In genomic region chr15:55619783-55620182, GRCh38 we compare ENCODE assay signal across 17 cellular contexts. TPM values are rescaled to one million over a fixed set of nuclear protein-coding genes. Genes with fewer than 3 reads are reported as not detected.
A peak's percentile ranks its signal among the peaks of the same experiment; 100 is the strongest.
DNase-seq lines count a peak whose midpoint lies in the region; TF ChIP-seq lines count a peak whose summit lies in the region.
"Had no signal": no experiment of that assay in that cellular context is flagged by ENCODE, and none has a peak within 500 bp of the region (broad histone marks: within the 10 kb centered on the region; RNA-seq: fewer than 3 reads in every experiment).

No MANE protein-coding gene starts in this region.

- H3K4me1 Mint-ChIP-seq in endodermal cell: peaks cover 50% of the 10 kb centered on the region
- H3K4me1 Mint-ChIP-seq in progenitor cell of endocrine pancreas (ENCODE audit: low read depth): peaks cover 12% of the 10 kb centered on the region
- H3K4me1 Mint-ChIP-seq: CD14-positive monocyte had no signal

- H3K27ac ChIP-seq in endodermal cell (ENCODE audit: low read depth, low read length) (no peak overlapping the region), stomach (no peak overlapping the region)
- H3K27ac ChIP-seq: 22Rv1 had no signal

- no peak overlapping the region for H3K27ac Mint-ChIP-seq in endodermal cell
- H3K27ac Mint-ChIP-seq in progenitor cell of endocrine pancreas: peak overlapping the region; percentile 39
- H3K27ac Mint-ChIP-seq: CD14-positive monocyte; CD8-positive, alpha-beta T cell; H9 had no signal

- H3K4me1 ChIP-seq in endodermal cell (ENCODE audit: control insufficient read depth, insufficient read depth, low read length) (peaks cover 17% of the 10 kb centered on the region), stomach (no peaks in the 10 kb centered on the region)

- TF ChIP-seq POLR2A in stomach (IDR thresholded peaks at IDR 0.05): no peak

- intact Hi-C loops in stomach (cut with DNase I; ENCODE audit: low total_unique reads): no loop called here

- WGBS in endodermal cell (ENCODE audit: insufficient coverage in 1 of 2, insufficient read length in 1 of 2), 2 experiments: 89 to 100% methylated on average over 3 to 6 of the region's 6 CpGs
- 79 to 85% (median 82%) methylated on average over 6 of the region's 6 CpGs for WGBS in stomach, 5 donors

- H3K9me3 ChIP-seq in endodermal cell (ENCODE audit: control insufficient read depth, low read length) (no peaks in the 10 kb centered on the region), stomach (no peaks in the 10 kb centered on the region)

- no peak for TF ChIP-seq EP300 in stomach (IDR thresholded peaks at IDR 0.05)

- no peaks in the 10 kb centered on the region for H3K36me3 Mint-ChIP-seq in endodermal cell (ENCODE audit: low read depth)
- H3K36me3 Mint-ChIP-seq in progenitor cell of endocrine pancreas (ENCODE audit: insufficient read depth): peaks cover 25% of the 10 kb centered on the region
- H3K36me3 Mint-ChIP-seq: CD14-positive monocyte; CD8-positive, alpha-beta T cell had no signal

- DNase-seq in NCI-H2171 treated with DMSO at 0.1 percent for 48 hours (lab: John Stamatoyannopoulos, UW) (peak; percentile 9), NCI-H2171 (lab: John Stamatoyannopoulos, UW) (no peak), RPMI8226 (peak; percentile 24), endodermal cell (peak; percentile 59), progenitor cell of endocrine pancreas (ENCODE audit: low spot score, unreplicated experiment) (no peak), stomach (no peak), T-helper 9 cell (no peak), NCI-H2107 treated with DMSO at 0.1 percent for 48 hours (lab: John Stamatoyannopoulos, UW; ENCODE audit: unreplicated experiment) (no peak)
- DNase-seq: CD8-positive, alpha-beta T cell; COR-L47; DMS153; DMS79 treated with DMSO at 0.1 percent for 48 hours; EL; GOT3; H9 had no signal

- H3K4me3 Mint-ChIP-seq in endodermal cell (no peak overlapping the region), progenitor cell of endocrine pancreas (ENCODE audit: low read depth) (no peak overlapping the region)
- H3K4me3 Mint-ChIP-seq: CD14-positive monocyte; CD8-positive, alpha-beta T cell; H9 had no signal

- H3K36me3 ChIP-seq in endodermal cell (ENCODE audit: control insufficient read depth, insufficient read depth, low read length): peaks cover 5% of the 10 kb centered on the region
- peaks cover 0 to 4% (median 0%) of the 10 kb centered on the region in 4 donors for H3K36me3 ChIP-seq in stomach

- H3K9me3 Mint-ChIP-seq in endodermal cell (no peaks in the 10 kb centered on the region), progenitor cell of endocrine pancreas (ENCODE audit: low read depth) (no peaks in the 10 kb centered on the region)
- H3K9me3 Mint-ChIP-seq: CD14-positive monocyte; CD8-positive, alpha-beta T cell; H9 had no signal

- TF ChIP-seq CTCF in endodermal cell (conservative IDR thresholded peaks at IDR 0.05): no peak
- TF ChIP-seq CTCF in progenitor cell of endocrine pancreas (IDR thresholded peaks at IDR 0.05; ENCODE audit: unreplicated experiment): no peak
- no peak for TF ChIP-seq CTCF in stomach (IDR thresholded peaks at IDR 0.05)

- H3K27me3 Mint-ChIP-seq in endodermal cell (ENCODE audit: insufficient read depth) (no peaks in the 10 kb centered on the region), progenitor cell of endocrine pancreas (no peaks in the 10 kb centered on the region)

- no peak overlapping the region for H3K9ac ChIP-seq in endodermal cell (ENCODE audit: extremely low read depth, low read length, poor library complexity, severe bottlenecking)

- H3K4me3 ChIP-seq in endodermal cell (ENCODE audit: low read length): no peak overlapping the region
- no peak overlapping the region for H3K4me3 ChIP-seq in stomach

- H3K27me3 ChIP-seq in endodermal cell (ENCODE audit: control insufficient read depth, insufficient read depth, low read length, poor library complexity, severe bottlenecking): no peaks in the 10 kb centered on the region
- no peaks in the 10 kb centered on the region for H3K27me3 ChIP-seq in stomach

RNA-seq across cellular contexts. Expression of gene PYGO1, which starts 31.6 kb away (rescaled TPM):
- total RNA-seq in endodermal cell (1 to 10 TPM; 2.0 to 2.5 TPM), progenitor cell of endocrine pancreas (19.9 and 21.8 TPM in 2 replicates), stomach (10 to 100 TPM in 2 of 5 donors, 1 to 10 TPM in 2, not detected in 1; 4.1 to 15.2 (median 10.0) TPM)
- 14.1 TPM for polyA plus RNA-seq in endodermal cell (2013, experiment 1 of 2)
- polyA plus RNA-seq in endodermal cell (2013, experiment 2 of 2): 15.1 TPM
- 1 to 10 TPM in 1 of 3 donors, under 1 TPM in 2; 0.61 to 1.5 (median 0.93) TPM for polyA plus RNA-seq in stomach
- total RNA-seq: CD8-positive, alpha-beta T cell had no signal
- polyA plus RNA-seq: CD14-positive monocyte had no signal

Comparison
In these comparisons a context has a peak if more than half of its experiments do, and no peak if none do; other contexts are left out.
1. DNase-seq: peak in NCI-H2171 treated with DMSO at 0.1 percent for 48 hours (single experiment), RPMI8226 (single experiment) and endodermal cell (single experiment); none in NCI-H2171 (single experiment), progenitor cell of endocrine pancreas (single experiment), stomach (single experiment), T-helper 9 cell (single experiment) and NCI-H2107 treated with DMSO at 0.1 percent for 48 hours (single experiment).